Comparison of ENCODE assay signal across 8 cellular contexts in the genomic region with DNA sequence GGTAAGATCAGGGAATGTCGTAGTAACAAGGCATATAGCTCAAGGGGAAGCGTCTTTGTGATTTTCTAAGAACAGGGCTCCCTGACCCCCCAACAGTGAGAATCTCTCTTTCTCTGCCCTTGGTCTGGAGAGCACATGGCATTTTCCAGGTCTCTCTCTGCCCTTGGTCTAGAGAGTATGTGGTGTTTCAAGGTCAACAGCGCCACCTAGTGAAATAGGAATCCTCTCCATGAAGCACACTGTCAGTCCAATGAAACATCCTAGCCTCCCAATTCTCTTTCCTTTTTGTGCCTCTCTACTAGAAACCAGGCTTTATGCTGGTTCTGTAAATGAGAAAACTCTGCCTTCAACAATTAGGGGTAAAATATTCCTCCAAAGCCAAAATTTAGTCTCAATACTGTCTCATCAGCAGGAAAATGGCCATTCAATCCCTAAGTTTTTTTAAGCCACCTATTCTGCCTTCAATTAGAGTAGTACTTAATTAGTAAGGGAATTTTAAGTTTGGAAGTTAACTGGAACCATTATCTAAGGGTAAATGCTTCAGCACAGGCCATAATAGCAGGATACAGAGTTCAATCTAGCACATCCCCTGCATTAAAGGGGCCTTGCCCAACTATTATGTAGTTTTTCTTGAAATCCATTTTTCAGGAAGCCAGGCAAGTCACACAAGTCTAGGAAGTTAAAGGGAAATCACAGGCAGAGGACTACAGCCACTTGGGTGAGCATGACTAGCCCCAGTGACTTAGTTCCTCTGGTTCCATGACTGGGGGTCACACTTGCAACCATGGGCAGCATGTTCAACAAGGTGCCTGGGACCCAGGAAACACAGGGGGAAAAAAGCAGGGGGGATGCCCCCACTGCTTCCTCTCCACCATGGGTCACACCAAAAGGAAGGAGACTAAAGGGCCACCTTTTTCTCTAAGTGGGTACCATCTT. TPM values are rescaled to one million over a fixed set of nuclear protein-coding genes. Genes with fewer than 3 reads are reported as not detected.
DNase-seq lines count a peak whose midpoint lies in the region; ATAC-seq and TF ChIP-seq lines count a peak whose summit lies in the region.

No MANE protein-coding gene starts in this region.

- peaks cover 60% of the 10 kb centered on the region for H3K79me2 ChIP-seq in MM.1S (ENCODE audit: low read length)

- no peak overlapping the region for H3K9ac ChIP-seq in MM.1S (ENCODE audit: low read length)
- no peak overlapping the region for H3K9ac ChIP-seq in colonic mucosa (ENCODE audit: low read depth in 2 of 2, low read length in 2 of 2)

- H3K4me1 ChIP-seq in MM.1S (ENCODE audit: low read length): no peaks in the 10 kb centered on the region
- H3K4me1 ChIP-seq in colonic mucosa: no peaks in the 10 kb centered on the region

- no peaks in the 10 kb centered on the region; the same call in 1 of the 2 replicates for H4K20me1 ChIP-seq in MM.1S (ENCODE audit: insufficient read depth, low read length)

- H3K27ac ChIP-seq in MM.1S (ENCODE audit: low read length): no peak overlapping the region
- no peak overlapping the region for H3K27ac ChIP-seq in colonic mucosa

- intact Hi-C loops in colonic mucosa (cut with DNase I): loop anchor here (10.0 kb wide), 1 partner anchor 773 kb away; no protein-coding TSS in a partner anchor

- TF ChIP-seq CTCF in MM.1S (IDR thresholded peaks at IDR 0.05; ENCODE audit: low read length) (peak; percentile 75), colonic mucosa (IDR thresholded peaks at IDR 0.05) (peak; percentile 57)

- no peaks in the 10 kb centered on the region for H3K9me2 ChIP-seq in MM.1S (replicated peaks; ENCODE audit: insufficient read depth, low read length)

- H3K36me3 ChIP-seq in MM.1S (replicated peaks; ENCODE audit: insufficient read depth, low read length): no peaks in the 10 kb centered on the region
- no peaks in the 10 kb centered on the region for H3K36me3 ChIP-seq in colonic mucosa

- H3F3A ChIP-seq in MM.1S (ENCODE audit: insufficient read depth, low read length): no peaks in the 10 kb centered on the region

- DNase-seq in EH (ENCODE audit: low read depth): peak; percentile 74
- peak; percentile 65 for DNase-seq in MM.1S
- DNase-seq in SK-N-DZ (ENCODE audit: low spot score): peak; percentile 38
- peak; percentile 58 for DNase-seq in colonic mucosa
- DNase-seq in medulla oblongata (ENCODE audit: extremely low spot score): peak; percentile 56
- DNase-seq in 8988T: no peak

- no peak overlapping the region for H3K4me2 ChIP-seq in MM.1S (ENCODE audit: low read depth, low read length)

- H3K9me3 ChIP-seq in MM.1S (replicated peaks; ENCODE audit: insufficient read depth, low read length) (no peaks in the 10 kb centered on the region), colonic mucosa (no peaks in the 10 kb centered on the region)

- H3K27me3 ChIP-seq in MM.1S (replicated peaks; ENCODE audit: insufficient read depth, low read length) (no peaks in the 10 kb centered on the region), colonic mucosa (no peaks in the 10 kb centered on the region)

- ATAC-seq in GM21619 (IDR thresholded peaks at IDR 0.05; ENCODE audit: unreplicated experiment) (no peak), GM18858 (IDR thresholded peaks at IDR 0.05; ENCODE audit: unreplicated experiment) (no peak)

- H2AFZ ChIP-seq in MM.1S (ENCODE audit: low read length): no peak overlapping the region

- no peak overlapping the region for H3K4me3 ChIP-seq in MM.1S (ENCODE audit: low read length)
- H3K4me3 ChIP-seq in colonic mucosa: no peak overlapping the region

RNA-seq across cellular contexts. Expression of a gene that starts 12.4 kb away (rescaled TPM):
- polyA plus RNA-seq in SK-N-DZ (2014; cell fraction: cytosol; rRNA removed): 29.4 and 35.8 TPM in 2 replicates
- polyA plus RNA-seq in SK-N-DZ (2014; cell fraction: nucleus; rRNA removed): 8.0 and 14.2 TPM in 2 replicates
- total RNA-seq in colonic mucosa: 10 to 100 TPM; 55.2 to 56.5 TPM

RNA-seq across cellular contexts. Expression of a gene that starts 39.0 kb away (rescaled TPM):
- polyA plus RNA-seq in SK-N-DZ (2014; cell fraction: cytosol; rRNA removed): 73.1 and 87.7 TPM in 2 replicates
- polyA plus RNA-seq in SK-N-DZ (2014; cell fraction: nucleus; rRNA removed): 44.2 and 62.9 TPM in 2 replicates
- 10 to 100 TPM; 43.0 to 63.6 TPM for total RNA-seq in colonic mucosa

RNA-seq across cellular contexts. Expression of a gene that starts 44.2 kb away (rescaled TPM):
- polyA plus RNA-seq in SK-N-DZ (2014; cell fraction: cytosol; rRNA removed): 1,869 and 2,425 TPM in 2 replicates
- polyA plus RNA-seq in SK-N-DZ (2014; cell fraction: nucleus; rRNA removed): 1,649 and 1,835 TPM in 2 replicates
- total RNA-seq in colonic mucosa: 1,000 to 10,000 TPM; 1,226 to 1,361 TPM
